9 cellular contexts compared by ENCODE assay signal in the genomic region with DNA sequence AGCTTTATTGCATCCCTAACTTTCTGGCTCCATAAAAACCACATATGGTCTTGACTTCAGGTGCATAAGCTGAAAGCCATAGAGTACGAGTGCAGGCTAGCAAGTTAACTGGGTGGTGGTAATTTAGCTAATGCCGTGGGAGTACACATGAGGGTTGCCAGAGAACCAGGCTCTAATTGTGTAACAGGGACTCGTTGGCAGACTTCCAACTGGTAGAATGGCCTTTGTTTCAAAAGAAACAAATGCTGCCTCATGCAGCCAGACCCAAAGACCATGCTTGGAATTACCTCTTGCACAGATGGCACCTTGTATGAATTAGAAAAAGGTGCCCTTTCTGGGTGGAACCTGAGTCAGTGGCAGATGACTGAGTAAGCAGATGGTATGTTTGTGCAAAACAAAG.
DNase-seq lines count a peak whose midpoint lies in the region; ATAC-seq, FAIRE-seq and TF ChIP-seq lines count a peak whose summit lies in the region.
"Had no signal": no experiment of that assay in that cellular context is flagged by ENCODE, and none has a peak within 500 bp of the region (broad histone marks: within the 10 kb centered on the region; RNA-seq: fewer than 3 reads in every experiment).

No MANE protein-coding gene starts in this region.

- WGBS in prostate gland, result 29% methylated on average over 3 of the region's 3 CpGs

- intact Hi-C loops in lower lobe of right lung (cut with DNase I), result no loop called here
- intact Hi-C loops in prostate gland (cut with DNase I), result no loop called here

- H3K27ac Mint-ChIP-seq in brain, result peak overlapping the region in 4 of 5 experiments; percentile 9 to 85 (median 36)

- H3K9me3 Mint-ChIP-seq in brain, result peaks cover 0 to 3% (median 0%) of the 10 kb centered on the region in 5 experiments
- H3K9me3 Mint-ChIP-seq: central memory CD8-positive, alpha-beta T cell had no signal

- H3K36me3 Mint-ChIP-seq in brain, result no peaks in the 10 kb centered on the region

- H3K36me3 ChIP-seq in lower lobe of right lung (no peaks in the 10 kb centered on the region), prostate gland (no peaks in the 10 kb centered on the region)

- peak; percentile 59 to 60 for ATAC-seq in lower lobe of right lung

- H3K27ac ChIP-seq in lower lobe of right lung, result peak overlapping the region; percentile 40
- H3K27ac ChIP-seq in prostate gland, result no peak overlapping the region

- TF ChIP-seq CTCF in brain (conservative IDR thresholded peaks at IDR 0.05) (no peak), lower lobe of right lung (IDR thresholded peaks at IDR 0.05) (no peak), prostate gland (IDR thresholded peaks at IDR 0.05) (no peak)

- peaks cover 10% of the 10 kb centered on the region for H3K27me3 Mint-ChIP-seq in brain
- H3K27me3 Mint-ChIP-seq: central memory CD8-positive, alpha-beta T cell had no signal

- no peaks in the 10 kb centered on the region for H3K27me3 ChIP-seq in lower lobe of right lung (ENCODE audit: low read depth)
- H3K27me3 ChIP-seq in prostate gland (replicated peaks; ENCODE audit: insufficient read depth), result no peaks in the 10 kb centered on the region

- H3K4me1 Mint-ChIP-seq in brain, result peaks cover 58% of the 10 kb centered on the region
- H3K4me1 Mint-ChIP-seq: central memory CD8-positive, alpha-beta T cell had no signal

- H3K4me3 ChIP-seq in lower lobe of right lung (no peak overlapping the region), prostate gland (no peak overlapping the region)

- H3K4me1 ChIP-seq in lower lobe of right lung, result peaks cover 67% of the 10 kb centered on the region
- no peaks in the 10 kb centered on the region for H3K4me1 ChIP-seq in prostate gland (replicated peaks)

- FAIRE-seq in GM12891 (lab: Jason Lieb, UNC), result no peak

- DNase-seq in COLO668 (lab: John Stamatoyannopoulos, UW; ENCODE audit: unreplicated experiment) (peak; percentile 70), NCI-H2029 (lab: John Stamatoyannopoulos, UW) (peak; percentile 93), lower lobe of right lung (no peak), HuH-7.5 (ENCODE audit: low spot score) (no peak), activated T-cell treated with anti-CD3 and anti-CD28 coated beads for 4 hours (no peak), GM12891 (ENCODE audit: insufficient read length, low spot score) (no peak), prostate gland (ENCODE audit: low spot score) (no peak)

- no peak overlapping the region for H3K4me3 Mint-ChIP-seq in brain
- H3K4me3 Mint-ChIP-seq: central memory CD8-positive, alpha-beta T cell had no signal

- no peak for TF ChIP-seq POLR2A in GM12891 (IDR thresholded peaks at IDR 0.05; ENCODE audit: low read depth, low read length)
- no peak for TF ChIP-seq POLR2A in prostate gland (IDR thresholded peaks at IDR 0.05)

- H3K9me3 ChIP-seq in lower lobe of right lung (no peaks in the 10 kb centered on the region), prostate gland (no peaks in the 10 kb centered on the region)

TF ChIP-seq in GM12891, 5 proteins besides CTCF, POLR2A, EP300 and RAD21:
- no peak for TF ChIP-seq SPI1 (IDR thresholded peaks at IDR 0.05; ENCODE audit: low read depth, low read length)
- TF ChIP-seq POLR2AphosphoS5 (IDR thresholded peaks at IDR 0.05; ENCODE audit: low read depth, low read length), result no peak
- no peak for TF ChIP-seq POU2F2 (IDR thresholded peaks at IDR 0.05; ENCODE audit: low read depth, low read length)
- TF ChIP-seq TAF1 (IDR thresholded peaks at IDR 0.05; ENCODE audit: low read depth, low read length), result no peak
- TF ChIP-seq PAX5 (IDR thresholded peaks at IDR 0.05; ENCODE audit: insufficient read depth, low read length, severe bottlenecking), result no peak

Comparison
In these comparisons a context has a peak if more than half of its experiments do, and no peak if none do; other contexts are left out.
1. DNase-seq: peak in COLO668 (single experiment) and NCI-H2029 (single experiment); none in lower lobe of right lung (single experiment), HuH-7.5 (single experiment), activated T-cell treated with anti-CD3 and anti-CD28 coated beads for 4 hours (single experiment), GM12891 (single experiment) and prostate gland (single experiment).